Comparison of ENCODE assay signal across 13 cellular contexts in the genomic region with DNA sequence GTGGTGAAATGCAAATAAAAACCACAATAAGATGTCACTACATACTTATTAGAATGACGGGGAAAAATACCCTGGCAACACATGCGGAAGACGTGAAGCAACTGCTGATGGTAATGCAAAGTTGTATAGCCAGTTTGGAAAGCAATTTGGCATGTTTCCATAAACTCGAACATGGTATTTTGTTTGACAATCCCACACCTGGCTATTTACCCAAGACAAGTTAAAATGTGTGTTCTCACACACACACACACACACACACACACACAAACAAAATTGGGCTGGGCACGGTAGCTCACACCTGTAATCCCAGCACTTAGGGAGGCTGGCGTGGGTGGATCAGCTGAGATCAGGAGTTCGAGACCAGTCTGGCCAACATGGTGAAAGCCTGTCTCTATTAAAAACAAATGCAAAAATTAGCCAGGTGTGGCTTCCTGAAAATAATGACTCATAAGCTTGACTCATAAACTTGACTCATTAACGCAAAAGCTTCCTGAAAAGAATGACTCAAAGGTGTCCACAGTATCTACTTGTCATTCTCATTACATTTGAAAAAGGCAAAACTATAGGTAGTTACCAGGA.
DNase-seq lines count a peak whose midpoint lies in the region; ATAC-seq and FAIRE-seq lines count a peak whose summit lies in the region.
"Had no signal": no experiment of that assay in that cellular context is flagged by ENCODE, and none has a peak within 500 bp of the region (broad histone marks: within the 10 kb centered on the region; RNA-seq: fewer than 3 reads in every experiment).

No MANE protein-coding gene starts in this region.

- ATAC-seq in HG03175 (IDR thresholded peaks at IDR 0.05; ENCODE audit: unreplicated experiment) = no peak

- peak; percentile 73 for FAIRE-seq in HTR-8/SVneo (lab: Jason Lieb, UNC)

- DNase-seq in DMS53 treated with DMSO at 0.1 percent for 48 hours (lab: John Stamatoyannopoulos, UW; ENCODE audit: unreplicated experiment) (peak; percentile 95), HTR-8/SVneo (ENCODE audit: insufficient read length, low spot score) (no peak), RPMI8226 (peak; percentile 20), glomerular visceral epithelial cell (ENCODE audit: extremely low spot score) (peak; percentile 54), occipital lobe (lab: John Stamatoyannopoulos, UW) (no peak), SKM-1 (lab: John Stamatoyannopoulos, UW; ENCODE audit: unreplicated experiment) (no peak), DMS114 treated with DMSO at 0.1 percent for 48 hours (lab: John Stamatoyannopoulos, UW; ENCODE audit: unreplicated experiment) (no peak)
- DNase-seq: activated CD4-positive, CD25-positive, alpha-beta regulatory T cell; activated T-cell treated with anti-CD3 and anti-CD28 coated beads, Interleukin-2, amount 50 U/mL, for 48 hours; glutamatergic neuron; left ventricle myocardium inferior; NCI-H510A had no signal

Comparison
In these comparisons a context has a peak if more than half of its experiments do, and no peak if none do; other contexts are left out.
1. DNase-seq: peak in DMS53 treated with DMSO at 0.1 percent for 48 hours (single experiment), RPMI8226 (single experiment) and glomerular visceral epithelial cell (single experiment); none in HTR-8/SVneo (single experiment), occipital lobe (single experiment), SKM-1 (single experiment) and DMS114 treated with DMSO at 0.1 percent for 48 hours (single experiment).